In the genomic region with DNA sequence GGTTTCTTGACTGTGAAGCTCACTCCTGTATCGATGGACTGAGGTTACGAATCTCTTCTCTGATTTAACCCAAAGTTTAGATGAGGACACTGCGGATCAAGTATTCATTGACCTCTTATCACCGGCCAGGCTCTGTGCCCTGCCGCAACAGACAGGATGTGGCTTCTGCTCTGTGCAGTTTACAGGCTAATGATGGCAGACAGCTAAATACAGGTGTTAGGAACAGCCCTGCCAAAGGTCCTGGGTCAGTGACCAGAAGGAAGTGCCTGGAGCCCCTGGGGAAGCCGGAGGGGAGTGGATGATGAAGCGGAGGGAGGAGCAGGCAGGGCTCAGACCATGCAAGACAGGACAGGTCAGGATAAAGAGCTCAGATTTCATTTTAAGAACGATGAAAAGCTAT, we compare ENCODE assay signal across 1 cellular context.
TF ChIP-seq lines count a peak whose summit lies in the region.

No MANE protein-coding gene starts in this region.

TF ChIP-seq in K562, 482 proteins besides CTCF, POLR2A, EP300 and RAD21 (continued from another document):
- TF ChIP-seq ETS1 (conservative IDR thresholded peaks at IDR 0.05; ENCODE audit: control insufficient read depth, low read depth, low read length) (0 out of 2 replicates have a peak, but pooled peaks have one; percentile 31), SREBF2 (CRISPR knock-in tag; IDR thresholded peaks at IDR 0.05) (no peak), ETV1 (tag; conservative IDR thresholded peaks at IDR 0.05; ENCODE audit: low read depth) (peak; percentile 94), TEAD4 (IDR thresholded peaks at IDR 0.05; ENCODE audit: low read length) (peak; percentile 88), TEAD4 (CRISPR knock-in tag; IDR thresholded peaks at IDR 0.05; ENCODE audit: borderline replicate concordance) (no peak), LEF1 (IDR thresholded peaks at IDR 0.05) (no peak), POLR3G (IDR thresholded peaks at IDR 0.05; ENCODE audit: extremely low read depth, insufficient read length, insufficient replicate concordance) (no peak), SUPT5H (IDR thresholded peaks at IDR 0.05) (no peak), E2F8 (IDR thresholded peaks at IDR 0.05; ENCODE audit: low read depth, partially characterized antibody) (no peak), NR2F6 (CRISPR knock-in tag; IDR thresholded peaks at IDR 0.05) (no peak), ERF (CRISPR knock-in tag; IDR thresholded peaks at IDR 0.05) (no peak), POU5F1 (IDR thresholded peaks at IDR 0.05; ENCODE audit: borderline replicate concordance, low read depth, low read length, partially characterized antibody) (no peak), BRD9 (IDR thresholded peaks at IDR 0.05; ENCODE audit: low read depth, partially characterized antibody) (no peak), ELF1 (tag; IDR thresholded peaks at IDR 0.05) (no peak), ZEB2 (IDR thresholded peaks at IDR 0.05) (peak; percentile 65), SRSF7 (optimal IDR thresholded peaks at IDR 0.05; ENCODE audit: low read depth, low read length) (no peak), CC2D1A (IDR thresholded peaks at IDR 0.05) (no peak), GABPA (tag; conservative IDR thresholded peaks at IDR 0.05; ENCODE audit: low read depth) (peak; percentile 57), ZNF830 (CRISPR knock-in tag; IDR thresholded peaks at IDR 0.05) (no peak), OTX1 (CRISPR knock-in tag; IDR thresholded peaks at IDR 0.05) (no peak), SMARCA4 (IDR thresholded peaks at IDR 0.05) (0 out of 2 replicates have a peak, but pooled peaks have one; percentile 37)
- TF ChIP-seq, protein P1, sequence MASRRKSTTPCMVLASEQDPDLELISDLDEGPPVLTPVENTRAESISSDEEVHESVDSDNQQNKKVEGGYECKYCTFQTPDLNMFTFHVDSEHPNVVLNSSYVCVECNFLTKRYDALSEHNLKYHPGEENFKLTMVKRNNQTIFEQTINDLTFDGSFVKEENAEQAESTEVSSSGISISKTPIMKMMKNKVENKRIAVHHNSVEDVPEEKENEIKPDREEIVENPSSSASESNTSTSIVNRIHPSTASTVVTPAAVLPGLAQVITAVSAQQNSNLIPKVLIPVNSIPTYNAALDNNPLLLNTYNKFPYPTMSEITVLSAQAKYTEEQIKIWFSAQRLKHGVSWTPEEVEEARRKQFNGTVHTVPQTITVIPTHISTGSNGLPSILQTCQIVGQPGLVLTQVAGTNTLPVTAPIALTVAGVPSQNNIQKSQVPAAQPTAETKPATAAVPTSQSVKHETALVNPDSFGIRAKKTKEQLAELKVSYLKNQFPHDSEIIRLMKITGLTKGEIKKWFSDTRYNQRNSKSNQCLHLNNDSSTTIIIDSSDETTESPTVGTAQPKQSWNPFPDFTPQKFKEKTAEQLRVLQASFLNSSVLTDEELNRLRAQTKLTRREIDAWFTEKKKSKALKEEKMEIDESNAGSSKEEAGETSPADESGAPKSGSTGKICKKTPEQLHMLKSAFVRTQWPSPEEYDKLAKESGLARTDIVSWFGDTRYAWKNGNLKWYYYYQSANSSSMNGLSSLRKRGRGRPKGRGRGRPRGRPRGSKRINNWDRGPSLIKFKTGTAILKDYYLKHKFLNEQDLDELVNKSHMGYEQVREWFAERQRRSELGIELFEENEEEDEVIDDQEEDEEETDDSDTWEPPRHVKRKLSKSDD (conservative IDR thresholded peaks at IDR 0.05; ENCODE audit: low read length), result no peak
- TF ChIP-seq, protein P2, sequence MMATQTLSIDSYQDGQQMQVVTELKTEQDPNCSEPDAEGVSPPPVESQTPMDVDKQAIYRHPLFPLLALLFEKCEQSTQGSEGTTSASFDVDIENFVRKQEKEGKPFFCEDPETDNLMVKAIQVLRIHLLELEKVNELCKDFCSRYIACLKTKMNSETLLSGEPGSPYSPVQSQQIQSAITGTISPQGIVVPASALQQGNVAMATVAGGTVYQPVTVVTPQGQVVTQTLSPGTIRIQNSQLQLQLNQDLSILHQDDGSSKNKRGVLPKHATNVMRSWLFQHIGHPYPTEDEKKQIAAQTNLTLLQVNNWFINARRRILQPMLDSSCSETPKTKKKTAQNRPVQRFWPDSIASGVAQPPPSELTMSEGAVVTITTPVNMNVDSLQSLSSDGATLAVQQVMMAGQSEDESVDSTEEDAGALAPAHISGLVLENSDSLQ (IDR thresholded peaks at IDR 0.05), result no peak
